Comparison of ENCODE assay signal across 31 cellular contexts in genomic region chr22:34454598-34454997, GRCh38.
"Had no signal": no experiment of that assay in that cellular context is flagged by ENCODE, and none has a peak within 500 bp of the region (broad histone marks: within the 10 kb centered on the region; RNA-seq: fewer than 3 reads in every experiment).

No MANE protein-coding gene starts in this region.

- H3K27me3 ChIP-seq: body of pancreas had no signal

- H3K9me3 ChIP-seq: body of pancreas, esophagus squamous epithelium, gastroesophageal sphincter had no signal

- H3K4me3 Mint-ChIP-seq: activated B cell treated with CpG ODN at 0.5 μM for 24 hours; activated CD8-positive, alpha-beta T cell treated with anti-CD3 and anti-CD28 coated beads for 36 hours; activated naive CD8-positive, alpha-beta T cell; activated T-cell treated with anti-CD3 and anti-CD28 coated beads, Interleukin-2, amount 50 U/mL, for 4 hours; activated T-helper 17 cell treated with anti-CD3 and anti-CD28 coated beads, Interleukin-2, amount 50 U/mL, for 72 hours; effector memory CD8-positive, alpha-beta T cell; T-helper 17 cell; T-helper 2 cell treated with Interferon-gamma antibody and Interleukin-4, amounts not matched to agents 5 μg/mL and 100 μg/mL, for 36 hours had no signal

- ATAC-seq: activated CD4-positive, CD25-positive, alpha-beta regulatory T cell treated with anti-CD3 and anti-CD28 coated beads, Interleukin-2, amount 50 U/mL, for 24 hours; activated CD8-positive, alpha-beta T cell treated with anti-CD3 and anti-CD28 coated beads for 36 hours; activated T-cell treated with anti-CD3 and anti-CD28 coated beads, Interleukin-2, amount 50 U/mL, for 4 hours; activated T-helper 17 cell treated with anti-CD3 and anti-CD28 coated beads, Interleukin-2, amount 50 U/mL, for 72 hours; body of pancreas; effector memory CD8-positive, alpha-beta T cell; gastroesophageal sphincter; heart right ventricle; T-helper 17 cell had no signal

- H3K4me1 Mint-ChIP-seq: activated B cell treated with CpG ODN at 0.5 μM for 24 hours; activated T-helper 17 cell treated with anti-CD3 and anti-CD28 coated beads, Interleukin-2, amount 50 U/mL, for 72 hours; T-helper 17 cell had no signal

- H3K4me3 ChIP-seq: body of pancreas, esophagus squamous epithelium, gastroesophageal sphincter, heart right ventricle had no signal

- H3K27ac ChIP-seq: body of pancreas, epithelial cell of prostate, esophagus squamous epithelium, gastroesophageal sphincter, heart right ventricle, WERI-Rb-1 had no signal

- H3K36me3 ChIP-seq: esophagus squamous epithelium, gastroesophageal sphincter, heart right ventricle, WERI-Rb-1 had no signal

- H3K36me3 Mint-ChIP-seq: activated naive CD8-positive, alpha-beta T cell had no signal

- H3K4me1 ChIP-seq: body of pancreas, esophagus squamous epithelium, gastroesophageal sphincter, heart right ventricle had no signal

- H3K27me3 Mint-ChIP-seq: activated CD8-positive, alpha-beta T cell treated with anti-CD3 and anti-CD28 coated beads for 36 hours; activated T-helper 17 cell treated with anti-CD3 and anti-CD28 coated beads, Interleukin-2, amount 50 U/mL, for 72 hours; effector memory CD8-positive, alpha-beta T cell; T-helper 17 cell had no signal

- H3K27ac Mint-ChIP-seq: activated B cell treated with CpG ODN at 0.5 μM for 24 hours; activated CD8-positive, alpha-beta T cell treated with anti-CD3 and anti-CD28 coated beads for 36 hours; activated naive CD8-positive, alpha-beta T cell; activated T-helper 17 cell treated with anti-CD3 and anti-CD28 coated beads, Interleukin-2, amount 50 U/mL, for 72 hours; effector memory CD8-positive, alpha-beta T cell; T-helper 17 cell; T-helper 2 cell treated with Interferon-gamma antibody and Interleukin-4, amounts not matched to agents 5 μg/mL and 100 μg/mL, for 36 hours had no signal

- DNase-seq: activated B cell treated with CpG ODN at 0.5 μM for 24 hours; activated CD4-positive, alpha-beta T cell treated with anti-CD3 and anti-CD28 coated beads for 48 hours; activated CD4-positive, alpha-beta T cell treated with anti-CD3 and anti-CD28 coated beads, Interleukin-2, amount 50 U/mL, for 1 hour; activated CD4-positive, alpha-beta T cell treated with anti-CD3 and anti-CD28 coated beads, Interleukin-2, amount 50 U/mL, for 48 hours; activated CD8-positive, alpha-beta memory T cell treated with anti-CD3 and anti-CD28 coated beads for 24 hours; activated CD8-positive, alpha-beta T cell treated with anti-CD3 and anti-CD28 coated beads for 36 hours; activated effector memory CD4-positive, alpha-beta T cell treated with Interleukin-2 at 50 U/mL for 16 hours; activated gamma-delta T cell treated with Interleukin-2 at 50 U/mL for 16 hours; activated naive CD4-positive, alpha-beta T cell treated with anti-CD3 and anti-CD28 coated beads, Interleukin-2, amount 50 U/mL, for 16 hours; activated naive CD4-positive, alpha-beta T cell treated with Interleukin-2 at 50 U/mL for 16 hours; activated T-cell treated with anti-CD3 and anti-CD28 coated beads, Interleukin-2, amount 50 U/mL, for 4 hours; amygdala; aorta; body of pancreas; caudate nucleus; cortex of kidney; dermis blood vessel endothelial cell; effector CD4-positive, alpha-beta T cell; effector memory CD8-positive, alpha-beta T cell; esophagus squamous epithelium; foreskin melanocyte; heart right ventricle; T-helper 17 cell; T1000; WERI-Rb-1 had no signal
